Comparison of ENCODE assay signal across 8 cellular contexts in genomic region chr12:3491938-3492867, GRCh38.
DNase-seq lines count a peak whose midpoint lies in the region; ATAC-seq and TF ChIP-seq lines count a peak whose summit lies in the region.

No MANE protein-coding gene starts in this region.

- no peak for TF ChIP-seq RAD21 in Ishikawa (IDR thresholded peaks at IDR 0.05; ENCODE audit: low read depth)

- ATAC-seq in HG03432 (IDR thresholded peaks at IDR 0.05; ENCODE audit: unreplicated experiment) (no peak), GM21717 (IDR thresholded peaks at IDR 0.05; ENCODE audit: unreplicated experiment) (no peak)

- DNase-seq in COLO829 (ENCODE audit: low spot score), result peak; percentile 51
- peak; percentile 8 to 10 for DNase-seq in activated CD4-positive, alpha-beta T cell treated with anti-CD3 and anti-CD28 coated beads for 4 hours
- peak; percentile 94 for DNase-seq in ecto neural progenitor cell (ENCODE audit: low spot score)
- peak; percentile 29 for DNase-seq in medulla oblongata (ENCODE audit: extremely low spot score)
- DNase-seq in stimulated activated CD8-positive, alpha-beta memory T cell treated with anti-CD3 and anti-CD28 coated beads, Interleukin-7, amount 100 ng/mL, for 24 hours (ENCODE audit: low read depth), result peak; percentile 13

- no peak for TF ChIP-seq EP300 in Ishikawa (IDR thresholded peaks at IDR 0.05; ENCODE audit: borderline replicate concordance)

TF ChIP-seq in Ishikawa, 13 proteins besides CTCF, POLR2A, EP300 and RAD21:
- TF ChIP-seq TEAD4 (IDR thresholded peaks at IDR 0.05) (no peak), TCF12 (IDR thresholded peaks at IDR 0.05; ENCODE audit: low read depth) (peak; percentile 28; the same call in 1 of the 2 replicates), REST (IDR thresholded peaks at IDR 0.05; ENCODE audit: low read depth) (peak; percentile 99), EGR1 (IDR thresholded peaks at IDR 0.05) (0 out of 2 replicates have a peak, but pooled peaks have one; percentile 29)
TF ChIP-seq in Ishikawa: peak in this region for 3.

Comparison
In these comparisons a context has a peak if more than half of its experiments do, and no peak if none do; other contexts are left out.
1. DNase-seq: peak in every context shown above with its lines; median percentile 94 in ecto neural progenitor cell; 51 in COLO829; 29 in medulla oblongata; 13 in stimulated activated CD8-positive, alpha-beta memory T cell treated with anti-CD3 and anti-CD28 coated beads, Interleukin-7, amount 100 ng/mL, for 24 hours; 9 in activated CD4-positive, alpha-beta T cell treated with anti-CD3 and anti-CD28 coated beads for 4 hours.